In the genomic region with DNA sequence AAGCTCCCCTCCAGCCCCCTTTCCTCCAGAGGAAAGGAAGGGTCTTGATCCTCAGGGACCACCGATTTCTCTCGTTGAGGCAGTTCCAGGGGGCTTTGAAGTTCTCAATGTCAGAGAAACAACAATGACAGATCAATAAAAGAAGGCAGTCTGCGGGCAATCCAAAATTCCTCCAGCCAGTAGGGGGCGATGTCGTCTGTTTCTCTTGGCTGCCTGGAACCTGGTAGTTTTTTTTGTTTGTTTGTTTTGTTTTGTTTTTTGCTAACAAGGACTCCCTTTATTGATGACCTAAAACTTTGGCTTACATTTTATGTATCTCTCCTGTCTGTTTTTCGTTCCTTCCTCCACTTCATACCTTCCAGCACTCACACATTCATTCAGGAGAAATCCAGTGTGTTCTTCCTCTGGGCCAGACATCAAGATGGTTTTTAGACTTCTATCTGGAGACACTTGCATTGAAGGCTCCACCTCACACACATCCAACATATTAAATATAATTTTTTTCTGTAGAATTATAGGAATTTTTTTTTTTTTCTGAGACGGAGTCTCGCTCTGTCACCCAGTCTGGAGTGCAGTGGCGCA, we compare ENCODE assay signal across 8 cellular contexts.
DNase-seq lines count a peak whose midpoint lies in the region; ATAC-seq and TF ChIP-seq lines count a peak whose summit lies in the region.

No MANE protein-coding gene starts in this region.

- ATAC-seq in activated B cell treated with CpG ODN at 0.5 μM for 24 hours (ENCODE audit: low read depth) = no peak
- ATAC-seq in central memory CD8-positive, alpha-beta T cell (replicated peaks; ENCODE audit: extremely low read depth, poor library complexity, severe bottlenecking) = peak; percentile 28
- no peak for ATAC-seq in natural killer cell treated with Interleukin-12 subunit alpha and Interleukin-12 subunit beta and Interleukin-15 and Interleukin-18, amount 100 ng/mL, for 72 hours
- ATAC-seq in thoracic aorta (ENCODE audit: insufficient number of reproducible peaks, low FRiP score, low read depth) = no peak
- ATAC-seq in GM21528 (IDR thresholded peaks at IDR 0.05; ENCODE audit: low FRiP score, unreplicated experiment) = no peak
- no peak for ATAC-seq in HG02981 (IDR thresholded peaks at IDR 0.05; ENCODE audit: unreplicated experiment)

- CTCF ChIA-PET in activated B cell treated with CpG ODN at 0.5 μM for 24 hours (lab: Charles Lee) = interaction anchor here (1.0 to 1.6 kb wide), 7 partner anchors 9 to 738 kb away, joined by 3 to 6 read pairs (median 3); no protein-coding TSS in a partner anchor

- peaks cover 3% of the 10 kb centered on the region for H3K27me3 Mint-ChIP-seq in activated B cell treated with CpG ODN at 0.5 μM for 24 hours
- H3K27me3 Mint-ChIP-seq in central memory CD8-positive, alpha-beta T cell = no peaks in the 10 kb centered on the region
- peaks cover 21 to 33% of the 10 kb centered on the region in 2 donors for H3K27me3 Mint-ChIP-seq in natural killer cell treated with Interleukin-12 subunit alpha and Interleukin-12 subunit beta and Interleukin-15 and Interleukin-18, amount 100 ng/mL, for 72 hours

- no peak overlapping the region for H3K27ac Mint-ChIP-seq in activated B cell treated with CpG ODN at 0.5 μM for 24 hours
- H3K27ac Mint-ChIP-seq in central memory CD8-positive, alpha-beta T cell (ENCODE audit: low read depth) = no peak overlapping the region
- H3K27ac Mint-ChIP-seq in natural killer cell treated with Interleukin-12 subunit alpha and Interleukin-12 subunit beta and Interleukin-15 and Interleukin-18, amount 100 ng/mL, for 72 hours = peak overlapping the region in 1 of 2 donors; percentile 24

- TF ChIP-seq CTCF in AG09319 (IDR thresholded peaks at IDR 0.05; ENCODE audit: low read depth, low read length) (peak; percentile 70), HFF-Myc (IDR thresholded peaks at IDR 0.05; ENCODE audit: low read depth, low read length, missing control alignments) (peak; percentile 80), activated B cell treated with CpG ODN at 0.5 μM for 24 hours (IDR thresholded peaks at IDR 0.05) (peak; percentile 73), thoracic aorta (IDR thresholded peaks at IDR 0.05) (peak; percentile 63)

- H3K4me1 Mint-ChIP-seq in activated B cell treated with CpG ODN at 0.5 μM for 24 hours = peaks cover 18% of the 10 kb centered on the region
- peaks cover 31% of the 10 kb centered on the region for H3K4me1 Mint-ChIP-seq in central memory CD8-positive, alpha-beta T cell
- H3K4me1 Mint-ChIP-seq in natural killer cell treated with Interleukin-12 subunit alpha and Interleukin-12 subunit beta and Interleukin-15 and Interleukin-18, amount 100 ng/mL, for 72 hours (ENCODE audit: low read depth in 2 of 2) = peaks cover 27 to 36% of the 10 kb centered on the region in 2 donors

- H3K4me3 ChIP-seq in HFF-Myc (replicated peaks; ENCODE audit: low read depth, low read length) = no peak overlapping the region
- no peak overlapping the region for H3K4me3 ChIP-seq in thoracic aorta

- no peaks in the 10 kb centered on the region for H3K9me3 ChIP-seq in thoracic aorta

- no peak overlapping the region for H3K4me3 Mint-ChIP-seq in activated B cell treated with CpG ODN at 0.5 μM for 24 hours
- H3K4me3 Mint-ChIP-seq in central memory CD8-positive, alpha-beta T cell = no peak overlapping the region
- no peak overlapping the region for H3K4me3 Mint-ChIP-seq in natural killer cell treated with Interleukin-12 subunit alpha and Interleukin-12 subunit beta and Interleukin-15 and Interleukin-18, amount 100 ng/mL, for 72 hours

- POLR2A ChIA-PET in activated B cell treated with CpG ODN at 0.5 μM for 24 hours (lab: Charles Lee) = interaction anchor here (2.1 kb wide), 1 partner anchor 369 kb away, joined by 6 read pairs; a partner anchor contains a TSS

- H3K9me3 Mint-ChIP-seq in activated B cell treated with CpG ODN at 0.5 μM for 24 hours = no peaks in the 10 kb centered on the region
- no peaks in the 10 kb centered on the region for H3K9me3 Mint-ChIP-seq in central memory CD8-positive, alpha-beta T cell
- H3K9me3 Mint-ChIP-seq in natural killer cell treated with Interleukin-12 subunit alpha and Interleukin-12 subunit beta and Interleukin-15 and Interleukin-18, amount 100 ng/mL, for 72 hours = no peaks in the 10 kb centered on the region

- H3K36me3 Mint-ChIP-seq in activated B cell treated with CpG ODN at 0.5 μM for 24 hours (ENCODE audit: low read depth) = no peaks in the 10 kb centered on the region
- no peaks in the 10 kb centered on the region for H3K36me3 Mint-ChIP-seq in central memory CD8-positive, alpha-beta T cell (ENCODE audit: insufficient read depth)
- no peaks in the 10 kb centered on the region for H3K36me3 Mint-ChIP-seq in natural killer cell treated with Interleukin-12 subunit alpha and Interleukin-12 subunit beta and Interleukin-15 and Interleukin-18, amount 100 ng/mL, for 72 hours

- no peaks in the 10 kb centered on the region for H3K27me3 ChIP-seq in thoracic aorta (replicated peaks; ENCODE audit: insufficient read depth)

- no peak overlapping the region for H3K27ac ChIP-seq in thoracic aorta

- intact Hi-C loops in activated B cell treated with CpG ODN at 0.5 μM for 24 hours (cut with micrococcal nuclease) = loop anchor here (1.0 to 10.0 kb wide), 10 partner anchors 26 to 996 kb away; a partner anchor contains a TSS

- no peak for DNase-seq in AG09319 (ENCODE audit: extremely low read depth, low read depth)
- no peak for DNase-seq in HFF-Myc (ENCODE audit: extremely low read depth, low read depth)
- DNase-seq in activated B cell treated with CpG ODN at 0.5 μM for 24 hours = peak; percentile 49
- peak; percentile 57 to 83 for DNase-seq in central memory CD8-positive, alpha-beta T cell (ENCODE audit: low spot score in 2 of 2)
- peak; percentile 63 for DNase-seq in natural killer cell treated with Interleukin-12 subunit alpha and Interleukin-12 subunit beta and Interleukin-15 and Interleukin-18, amount 100 ng/mL, for 72 hours (ENCODE audit: low spot score)
- no peak for DNase-seq in thoracic aorta (ENCODE audit: low spot score)

- no peaks in the 10 kb centered on the region for H3K36me3 ChIP-seq in thoracic aorta

- no peaks in the 10 kb centered on the region for H3K4me1 ChIP-seq in thoracic aorta (ENCODE audit: control insufficient read depth in 1 of 2, low read depth in 2 of 2)

Comparison
In these comparisons a context has a peak if more than half of its experiments do, and no peak if none do; other contexts are left out.
1. DNase-seq: peak in activated B cell treated with CpG ODN at 0.5 μM for 24 hours (single experiment), central memory CD8-positive, alpha-beta T cell (2 of 2) and natural killer cell treated with Interleukin-12 subunit alpha and Interleukin-12 subunit beta and Interleukin-15 and Interleukin-18, amount 100 ng/mL, for 72 hours (single experiment); none in AG09319 (single experiment), HFF-Myc (single experiment) and thoracic aorta (single experiment).
2. Peak in every context shown above with its lines, with median percentiles within 50 percentile points of each other: CTCF ChIP-seq.